In genomic region chr15:69532066-69532465, GRCh38 we compare ENCODE assay signal across 27 cellular contexts.
"Had no signal": no experiment of that assay in that cellular context is flagged by ENCODE, and none has a peak within 500 bp of the region (broad histone marks: within the 10 kb centered on the region; RNA-seq: fewer than 3 reads in every experiment).

No MANE protein-coding gene starts in this region.

- H3K27me3 ChIP-seq: adrenal gland, body of pancreas, pancreas, sigmoid colon, stomach, thyroid gland, upper lobe of right lung had no signal

- H3K27me3 Mint-ChIP-seq: activated naive CD8-positive, alpha-beta T cell treated with anti-CD3 and anti-CD28 coated beads for 36 hours had no signal

- H3K36me3 ChIP-seq: adrenal gland, cardiac muscle cell, heart right ventricle, left ventricle myocardium inferior, pancreas, prostate gland, sigmoid colon, stomach, thyroid gland, upper lobe of right lung had no signal

- DNase-seq: activated CD4-positive, alpha-beta T cell treated with anti-CD3 and anti-CD28 coated beads for 4 hours; activated CD4-positive, alpha-beta T cell treated with anti-CD3 and anti-CD28 coated beads, Interleukin-2, amount 50 U/mL, for 4 hours; activated naive CD4-positive, alpha-beta T cell; activated naive CD8-positive, alpha-beta T cell treated with anti-CD3 and anti-CD28 coated beads for 36 hours; activated T-cell treated with anti-CD3 and anti-CD28 coated beads for 4 hours; activated T-cell treated with anti-CD3 and anti-CD28 coated beads, Interleukin-2, amount 50 U/mL, for 72 hours; adrenal gland; aorta; body of pancreas; cortex of kidney; left ventricle myocardium inferior; pancreas; sigmoid colon; stimulated activated CD4-positive, alpha-beta T cell treated with anti-CD3 and anti-CD28 coated beads, Interleukin-15, amount 100 ng/mL, for 24 hours; stimulated activated CD4-positive, alpha-beta T cell treated with anti-CD3 and anti-CD28 coated beads, Interleukin-2, amount 100 ng/mL, for 24 hours; stimulated activated naive B cell treated with anti-CD40 and anti-IgM and Interleukin-4, amounts not matched to agents 10 μg/mL and 1 μg/mL and 100 μg/mL, for 72 hours; T-helper 9 cell; thyroid gland; upper lobe of right lung had no signal

- H3K27ac Mint-ChIP-seq: activated naive CD8-positive, alpha-beta T cell treated with anti-CD3 and anti-CD28 coated beads for 36 hours; activated T-cell treated with anti-CD3 and anti-CD28 coated beads, Interleukin-2, amount 50 U/mL, for 72 hours; natural killer cell treated with Interleukin-12 subunit alpha and Interleukin-12 subunit beta and Interleukin-15 and Interleukin-18, amount 100 ng/mL, for 72 hours; stimulated activated naive B cell treated with anti-CD40 and anti-IgM and Interleukin-4, amounts not matched to agents 10 μg/mL and 1 μg/mL and 100 μg/mL, for 72 hours; T-helper 1 cell treated with Interleukin-12 subunit alpha and Interleukin-12 subunit beta and Interleukin-4 antibody, amounts not matched to agents 30 μg/mL and 1 μg/mL, for 36 hours had no signal

- H3K4me3 ChIP-seq: adrenal gland, body of pancreas, cardiac muscle cell, heart right ventricle, left ventricle myocardium inferior, lung, pancreas, prostate gland, sigmoid colon, stomach, thyroid gland, upper lobe of right lung had no signal

- H3K4me1 Mint-ChIP-seq: activated naive CD8-positive, alpha-beta T cell treated with anti-CD3 and anti-CD28 coated beads for 36 hours; stimulated activated naive B cell treated with anti-CD40 and anti-IgM and Interleukin-4, amounts not matched to agents 10 μg/mL and 1 μg/mL and 100 μg/mL, for 72 hours had no signal

- H3K9me3 Mint-ChIP-seq: activated naive CD8-positive, alpha-beta T cell treated with anti-CD3 and anti-CD28 coated beads for 36 hours; activated T-cell treated with anti-CD3 and anti-CD28 coated beads, Interleukin-2, amount 50 U/mL, for 72 hours; natural killer cell treated with Interleukin-12 subunit alpha and Interleukin-12 subunit beta and Interleukin-15 and Interleukin-18, amount 100 ng/mL, for 72 hours; stimulated activated naive B cell treated with anti-CD40 and anti-IgM and Interleukin-4, amounts not matched to agents 10 μg/mL and 1 μg/mL and 100 μg/mL, for 72 hours; T-helper 1 cell treated with Interleukin-12 subunit alpha and Interleukin-12 subunit beta and Interleukin-4 antibody, amounts not matched to agents 30 μg/mL and 1 μg/mL, for 36 hours had no signal

- ATAC-seq: activated T-cell treated with anti-CD3 and anti-CD28 coated beads, Interleukin-2, amount 50 U/mL, for 72 hours; body of pancreas; natural killer cell treated with Interleukin-12 subunit alpha and Interleukin-12 subunit beta and Interleukin-15 and Interleukin-18, amount 100 ng/mL, for 72 hours; stimulated activated naive B cell treated with anti-CD40 and anti-IgM and Interleukin-4, amounts not matched to agents 10 μg/mL and 1 μg/mL and 100 μg/mL, for 72 hours; upper lobe of right lung had no signal

- H3K9me3 ChIP-seq: adrenal gland, body of pancreas, heart right ventricle, left ventricle myocardium inferior, pancreas, prostate gland, sigmoid colon, stomach, thyroid gland, upper lobe of right lung had no signal

- H3K36me3 Mint-ChIP-seq: activated naive CD8-positive, alpha-beta T cell treated with anti-CD3 and anti-CD28 coated beads for 36 hours; natural killer cell treated with Interleukin-12 subunit alpha and Interleukin-12 subunit beta and Interleukin-15 and Interleukin-18, amount 100 ng/mL, for 72 hours; stimulated activated naive B cell treated with anti-CD40 and anti-IgM and Interleukin-4, amounts not matched to agents 10 μg/mL and 1 μg/mL and 100 μg/mL, for 72 hours had no signal

- H3K27ac ChIP-seq: adrenal gland, body of pancreas, cardiac muscle cell, left ventricle myocardium inferior, pancreas, prostate gland, stomach, thyroid gland, upper lobe of right lung, VCaP had no signal

- H3K4me3 Mint-ChIP-seq: activated naive CD8-positive, alpha-beta T cell treated with anti-CD3 and anti-CD28 coated beads for 36 hours; activated T-cell treated with anti-CD3 and anti-CD28 coated beads, Interleukin-2, amount 50 U/mL, for 72 hours; natural killer cell treated with Interleukin-12 subunit alpha and Interleukin-12 subunit beta and Interleukin-15 and Interleukin-18, amount 100 ng/mL, for 72 hours; stimulated activated naive B cell treated with anti-CD40 and anti-IgM and Interleukin-4, amounts not matched to agents 10 μg/mL and 1 μg/mL and 100 μg/mL, for 72 hours; T-helper 1 cell treated with Interleukin-12 subunit alpha and Interleukin-12 subunit beta and Interleukin-4 antibody, amounts not matched to agents 30 μg/mL and 1 μg/mL, for 36 hours had no signal

- H3K4me1 ChIP-seq: adrenal gland, body of pancreas, pancreas, upper lobe of right lung had no signal
